ENCODE assay signal across 26 cellular contexts in genomic region chr10:79329529-79329928, GRCh38. TPM values are rescaled to one million over a fixed set of nuclear protein-coding genes. Genes with fewer than 3 reads are reported as not detected.
A peak's percentile ranks its signal among the peaks of the same experiment; 100 is the strongest.
DNase-seq lines count a peak whose midpoint lies in the region; ATAC-seq, FAIRE-seq and TF ChIP-seq lines count a peak whose summit lies in the region.
"Had no signal": no experiment of that assay in that cellular context is flagged by ENCODE, and none has a peak within 500 bp of the region (broad histone marks: within the 10 kb centered on the region; RNA-seq: fewer than 3 reads in every experiment).

No MANE protein-coding gene starts in this region.

- POLR2A ChIA-PET in MCF 10A (lab: Yijun Ruan, JAX): interaction anchor here (0.5 to 2.1 kb wide), 4 partner anchors 8 to 40 kb away, joined by 3 to 7 read pairs (median 4); no protein-coding TSS in a partner anchor

- H3K4me1 ChIP-seq in breast epithelium: no peaks in the 10 kb centered on the region
- no peaks in the 10 kb centered on the region for H3K4me1 ChIP-seq in ovary (ENCODE audit: insufficient read depth)
- H3K4me1 ChIP-seq: colonic mucosa, testis had no signal

- H3K27ac Mint-ChIP-seq in MCF 10A (ENCODE audit: low read depth, unreplicated experiment): peak overlapping the region; percentile 60
- H3K27ac Mint-ChIP-seq: CD4-positive, alpha-beta T cell had no signal

- peaks cover 15% of the 10 kb centered on the region for H3K4me1 Mint-ChIP-seq in MCF 10A (ENCODE audit: insufficient read depth, unreplicated experiment)

- CTCF ChIA-PET in MCF 10A (lab: Yijun Ruan, JAX): interaction anchor here (1.4 to 2.0 kb wide), 2 partner anchors 15 to 19 kb away, joined by 4 to 9 read pairs; partner anchors contain the start of gene PPIF

- H3K36me3 ChIP-seq in breast epithelium (no peaks in the 10 kb centered on the region), ovary (no peaks in the 10 kb centered on the region)
- H3K36me3 ChIP-seq: brain microvascular endothelial cell, colonic mucosa had no signal

- H3K27me3 Mint-ChIP-seq in MCF 10A (ENCODE audit: insufficient read depth, unreplicated experiment): no peaks in the 10 kb centered on the region
- H3K27me3 Mint-ChIP-seq: CD4-positive, alpha-beta T cell; naive thymus-derived CD8-positive, alpha-beta T cell had no signal

- 88 to 94% (median 93%) methylated on average over 9 of the region's 9 CpGs for WGBS in ovary, 3 donors

- ATAC-seq in esophagus mucosa (peak; percentile 73), GM19023 (IDR thresholded peaks at IDR 0.05; ENCODE audit: unreplicated experiment) (no peak)
- ATAC-seq: naive thymus-derived CD8-positive, alpha-beta T cell; Panc1 had no signal

- TF ChIP-seq POLR2A in breast epithelium (IDR thresholded peaks at IDR 0.05) (no peak), ovary (IDR thresholded peaks at IDR 0.05) (no peak)

- no peak for FAIRE-seq in RCC 7860 (lab: Jason Lieb, UNC)
- FAIRE-seq: endometrium, GM12891, islet of Langerhans had no signal

- H3K9me3 Mint-ChIP-seq in MCF 10A (ENCODE audit: unreplicated experiment): no peaks in the 10 kb centered on the region
- H3K9me3 Mint-ChIP-seq: CD4-positive, alpha-beta T cell had no signal

- H3K4me3 ChIP-seq in breast epithelium: no peak overlapping the region
- no peak overlapping the region for H3K4me3 ChIP-seq in ovary
- H3K4me3 ChIP-seq: colonic mucosa, SK-N-MC, testis had no signal

- H3K27me3 ChIP-seq in breast epithelium (no peaks in the 10 kb centered on the region), ovary (no peaks in the 10 kb centered on the region)
- H3K27me3 ChIP-seq: brain microvascular endothelial cell, colonic mucosa, testis had no signal

- H3K9me3 ChIP-seq in breast epithelium (no peaks in the 10 kb centered on the region), ovary (no peaks in the 10 kb centered on the region)
- H3K9me3 ChIP-seq: colonic mucosa, testis had no signal

- no peak for TF ChIP-seq CTCF in MCF 10A (IDR thresholded peaks at IDR 0.05; ENCODE audit: unreplicated experiment)
- TF ChIP-seq CTCF in breast epithelium (IDR thresholded peaks at IDR 0.05): no peak
- TF ChIP-seq CTCF in ovary (IDR thresholded peaks at IDR 0.05): no peak

- intact Hi-C loops in MCF 10A (cut with micrococcal nuclease): no loop called here
- intact Hi-C loops in breast epithelium (cut with DNase I; ENCODE audit: low total_unique reads): no loop called here
- intact Hi-C loops in ovary (cut with DNase I): no loop called here

- no peaks in the 10 kb centered on the region for H3K36me3 Mint-ChIP-seq in MCF 10A (ENCODE audit: insufficient read depth, unreplicated experiment)
- H3K36me3 Mint-ChIP-seq: naive thymus-derived CD8-positive, alpha-beta T cell had no signal

- no TSS peak for BruUV-seq in MCF 10A (replicated peaks; lab: Mats Ljungman, UMichigan)

- no peak overlapping the region for H3K4me3 Mint-ChIP-seq in MCF 10A (ENCODE audit: unreplicated experiment)
- H3K4me3 Mint-ChIP-seq: CD4-positive, alpha-beta T cell; naive thymus-derived CD8-positive, alpha-beta T cell had no signal

- DNase-seq in MCF 10A (ENCODE audit: unreplicated experiment): peak; percentile 35
- DNase-seq in breast epithelium (ENCODE audit: low spot score in 2 of 2): no peak
- peak; percentile 65 for DNase-seq in RCC 7860 (ENCODE audit: low spot score)
- peak; percentile 58 for DNase-seq in renal cortical epithelial cell (ENCODE audit: low read depth)
- no peak for DNase-seq in DMS79 (lab: John Stamatoyannopoulos, UW)
- DNase-seq in ovary: no peak
- DNase-seq: brain microvascular endothelial cell; CD4-positive, alpha-beta T cell; colonic mucosa; DMS79 treated with DMSO at 0.1 percent for 48 hours; GOT3; hypothalamus; mesendoderm; naive thymus-derived CD8-positive, alpha-beta T cell; NCI-H187; NCI-H345; T1000; testis had no signal

- H3K27ac ChIP-seq in breast epithelium (no peak overlapping the region), ovary (no peak overlapping the region)
- H3K27ac ChIP-seq: brain microvascular endothelial cell, colonic mucosa, KMS-11, SK-N-MC, testis had no signal

- no peak for TF ChIP-seq EP300 in ovary (IDR thresholded peaks at IDR 0.05)

RNA-seq across cellular contexts. Expression of gene PPIF, which starts 17.7 kb away (rescaled TPM):
- total RNA-seq in MCF 10A (2022): 76.5 and 76.9 TPM in 2 replicates
- 10 to 100 TPM; 16.0 to 39.3 (median 30.7) TPM for total RNA-seq in breast epithelium
- 77.8 TPM for total RNA-seq in esophagus mucosa
- 48.6 and 58.7 TPM in 2 replicates for total RNA-seq in renal cortical epithelial cell
- total RNA-seq in ovary: 10 to 100 TPM; 15.5 to 39.2 (median 32.3) TPM
- 10 to 100 TPM; 18.3 to 64.3 TPM for polyA plus RNA-seq in ovary

Comparison
In these comparisons a context has a peak if more than half of its experiments do, and no peak if none do; other contexts are left out.
1. DNase-seq: peak in MCF 10A (single experiment), RCC 7860 (single experiment) and renal cortical epithelial cell (single experiment); none in breast epithelium (0 of 2), DMS79 (single experiment) and ovary (0 of 5).